Comparison of ENCODE assay signal across 16 cellular contexts in the genomic region with DNA sequence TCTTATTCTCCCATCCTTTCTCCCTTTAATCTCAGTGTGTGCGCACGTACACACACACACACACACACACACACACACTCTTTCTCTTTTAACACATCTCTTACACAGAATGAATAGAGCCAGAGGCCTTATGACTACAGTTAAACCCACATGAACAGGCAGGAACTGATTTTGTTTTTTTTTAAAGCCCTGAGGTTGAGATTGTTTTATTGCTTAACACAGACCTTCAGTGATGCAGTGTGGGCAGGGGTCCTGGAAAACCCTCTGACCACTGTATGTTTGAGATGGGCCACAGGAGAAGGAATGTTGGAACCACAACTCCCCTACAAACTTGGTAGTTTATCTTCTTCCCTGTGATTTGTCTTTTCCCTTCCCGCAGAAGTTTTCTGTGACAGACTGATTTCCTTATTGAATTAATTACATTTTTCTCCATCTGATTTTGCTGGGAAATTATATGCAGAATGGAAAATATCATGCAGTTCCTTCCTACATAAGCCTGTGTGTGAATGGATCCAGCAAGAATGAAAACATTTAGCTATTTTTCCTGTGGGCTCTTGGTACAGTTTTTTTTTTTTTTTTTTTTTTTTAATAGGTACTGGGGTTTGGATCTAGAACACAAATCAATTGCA.
DNase-seq lines count a peak whose midpoint lies in the region; ATAC-seq, FAIRE-seq and TF ChIP-seq lines count a peak whose summit lies in the region.
"Had no signal": no experiment of that assay in that cellular context is flagged by ENCODE, and none has a peak within 500 bp of the region (broad histone marks: within the 10 kb centered on the region; RNA-seq: fewer than 3 reads in every experiment).

No MANE protein-coding gene starts in this region.

- no peak for DNase-seq in AG04450 (ENCODE audit: low read depth, low spot score)
- peak; percentile 90 for DNase-seq in astrocyte (ENCODE audit: low read depth)
- peak; percentile 69 for DNase-seq in fibroblast of peridontal ligament (ENCODE audit: extremely low read depth)
- no peak for DNase-seq in osteoblast (ENCODE audit: insufficient read length, low spot score, missing footprints)
- DNase-seq in cortex of kidney (lab: John Stamatoyannopoulos, UW) = no peak
- no peak for DNase-seq in small intestine
- no peak for DNase-seq in naive thymus-derived CD8-positive, alpha-beta T cell
- DNase-seq: CD8-positive, alpha-beta T cell; NCI-H1105; NCI-H2081 treated with DMSO at 0.1 percent for 48 hours; NCI-H748 treated with DMSO at 0.1 percent for 48 hours; NK-92 treated with Interleukin-12 subunit alpha and Interleukin-12 subunit beta, amount 100 ng/mL, for 24 hours; Peyer's patch had no signal

- peaks cover 18% of the 10 kb centered on the region for H3K9me3 Mint-ChIP-seq in astrocyte (ENCODE audit: unreplicated experiment)
- H3K9me3 Mint-ChIP-seq in naive thymus-derived CD8-positive, alpha-beta T cell = peaks cover 0 to 3% (median 0%) of the 10 kb centered on the region in 9 donors
- H3K9me3 Mint-ChIP-seq: CD8-positive, alpha-beta T cell had no signal

- 78 to 96% (median 86%) methylated on average over 3 of the region's 3 CpGs for WGBS in small intestine, 3 donors

- TF ChIP-seq CTCF in AG04450 (IDR thresholded peaks at IDR 0.05; ENCODE audit: low read depth, low read length) = no peak
- no peak for TF ChIP-seq CTCF in astrocyte (IDR thresholded peaks at IDR 0.05; ENCODE audit: insufficient read depth, low read depth, low read length)
- TF ChIP-seq CTCF in osteoblast (IDR thresholded peaks at IDR 0.05; ENCODE audit: extremely low read depth, low read depth, low read length) = no peak

- H3K4me1 Mint-ChIP-seq in astrocyte (ENCODE audit: low read depth, unreplicated experiment) = peaks cover 10% of the 10 kb centered on the region
- H3K4me1 Mint-ChIP-seq in naive thymus-derived CD8-positive, alpha-beta T cell = peaks cover 0 to 2% (median 0%) of the 10 kb centered on the region in 4 donors

- H3K4me3 ChIP-seq in AG04450 (ENCODE audit: low read depth, low read length) (no peak overlapping the region), astrocyte (ENCODE audit: insufficient read depth, low read depth, low read length) (no peak overlapping the region), osteoblast (ENCODE audit: insufficient read depth, low read length) (no peak overlapping the region), small intestine (ENCODE audit: low read depth in 1 of 2, low read length in 2 of 2) (no peak overlapping the region)
- H3K4me3 ChIP-seq: BLaER1, K562, Peyer's patch had no signal

- FAIRE-seq in astrocyte (lab: Jason Lieb, UNC) (no peak), small intestine (lab: Jason Lieb, UNC) (no peak)
- FAIRE-seq: GM12891, K562 had no signal

- POLR2A ChIA-PET in AG04450 (lab: Yijun Ruan, JAX) = no interaction called here
- POLR2A ChIA-PET in naive thymus-derived CD8-positive, alpha-beta T cell (lab: Charles Lee) = no interaction called here

- no peak overlapping the region for H3K27ac Mint-ChIP-seq in astrocyte (ENCODE audit: unreplicated experiment)
- H3K27ac Mint-ChIP-seq in naive thymus-derived CD8-positive, alpha-beta T cell = no peak overlapping the region
- H3K27ac Mint-ChIP-seq: CD8-positive, alpha-beta T cell had no signal

- H3K4me1 ChIP-seq in astrocyte (ENCODE audit: insufficient read depth, low read length) = peaks cover 11% of the 10 kb centered on the region
- peaks cover 16% of the 10 kb centered on the region for H3K4me1 ChIP-seq in osteoblast (ENCODE audit: insufficient read depth, low read length)
- no peaks in the 10 kb centered on the region for H3K4me1 ChIP-seq in small intestine (ENCODE audit: control insufficient read depth in 2 of 2, insufficient read depth in 1 of 2, low read depth in 1 of 2, low read length in 1 of 2)
- H3K4me1 ChIP-seq: BLaER1 had no signal

- no peaks in the 10 kb centered on the region for H3K27me3 ChIP-seq in AG04450 (ENCODE audit: control insufficient read depth, insufficient read depth, low read length)
- no peaks in the 10 kb centered on the region for H3K27me3 ChIP-seq in astrocyte (ENCODE audit: insufficient read depth, low read length)
- no peaks in the 10 kb centered on the region for H3K27me3 ChIP-seq in osteoblast (ENCODE audit: insufficient read depth, low read length)
- no peaks in the 10 kb centered on the region for H3K27me3 ChIP-seq in small intestine (ENCODE audit: control insufficient read depth in 2 of 2, insufficient read depth in 2 of 2, low read length in 2 of 2)
- H3K27me3 ChIP-seq: BLaER1, Peyer's patch had no signal

- H3K27ac ChIP-seq in AG04450 (ENCODE audit: low read depth, low read length) = peak overlapping the region; percentile 50
- H3K27ac ChIP-seq in astrocyte (ENCODE audit: low read depth, low read length) = no peak overlapping the region
- no peak overlapping the region for H3K27ac ChIP-seq in osteoblast (ENCODE audit: low read depth, low read length)
- H3K27ac ChIP-seq in small intestine (ENCODE audit: low read depth in 1 of 2, low read length in 1 of 2) = no peak overlapping the region
- H3K27ac ChIP-seq: BLaER1, Peyer's patch had no signal

- no peaks in the 10 kb centered on the region for H3K27me3 Mint-ChIP-seq in astrocyte (ENCODE audit: low read depth, unreplicated experiment)
- peaks cover 0 to 7% (median 2%) of the 10 kb centered on the region in 5 donors for H3K27me3 Mint-ChIP-seq in naive thymus-derived CD8-positive, alpha-beta T cell

- H3K36me3 ChIP-seq in astrocyte (ENCODE audit: insufficient read depth, low read length) = no peaks in the 10 kb centered on the region
- H3K36me3 ChIP-seq in osteoblast (ENCODE audit: insufficient read depth, low read length) = no peaks in the 10 kb centered on the region
- H3K36me3 ChIP-seq in small intestine (ENCODE audit: control insufficient read depth in 2 of 2, insufficient read depth in 2 of 2, low read length in 2 of 2) = no peaks in the 10 kb centered on the region
- H3K36me3 ChIP-seq: BLaER1, Peyer's patch had no signal

- no peak overlapping the region for H3K4me2 ChIP-seq in astrocyte (ENCODE audit: low read length)
- H3K4me2 ChIP-seq in osteoblast (ENCODE audit: insufficient read depth, low read length) = no peak overlapping the region
- H3K4me2 ChIP-seq: BLaER1 had no signal

- CTCF ChIA-PET in AG04450 (lab: Charles Lee) = interaction anchor here (0.6 to 1.3 kb wide), 2 partner anchors 11 to 45 kb away, joined by 3 to 8 read pairs; no protein-coding TSS in a partner anchor

- H3K79me2 ChIP-seq in astrocyte (ENCODE audit: insufficient read depth, low read length) = no peaks in the 10 kb centered on the region
- no peaks in the 10 kb centered on the region for H3K79me2 ChIP-seq in osteoblast (ENCODE audit: insufficient read depth, low read length)

- H3K36me3 Mint-ChIP-seq in astrocyte (ENCODE audit: low read depth, unreplicated experiment) = peaks cover 1% of the 10 kb centered on the region
- H3K36me3 Mint-ChIP-seq in naive thymus-derived CD8-positive, alpha-beta T cell = no peaks in the 10 kb centered on the region
- H3K36me3 Mint-ChIP-seq: CD8-positive, alpha-beta T cell had no signal

- H4K20me1 ChIP-seq in astrocyte (ENCODE audit: insufficient read depth, low read length) = no peaks in the 10 kb centered on the region
- no peaks in the 10 kb centered on the region for H4K20me1 ChIP-seq in osteoblast (ENCODE audit: insufficient read depth, low read length)
- H4K20me1 ChIP-seq: BLaER1 had no signal

- H3K9ac ChIP-seq in astrocyte (ENCODE audit: low read length) = peak overlapping the region; percentile 33
- H3K9ac ChIP-seq: BLaER1 had no signal

- H3K4me3 Mint-ChIP-seq in astrocyte (ENCODE audit: unreplicated experiment) = no peak overlapping the region
- H3K4me3 Mint-ChIP-seq in naive thymus-derived CD8-positive, alpha-beta T cell = no peak overlapping the region
- H3K4me3 Mint-ChIP-seq: CD8-positive, alpha-beta T cell had no signal

- no peak for ATAC-seq in naive thymus-derived CD8-positive, alpha-beta T cell
- ATAC-seq: CD8-positive, alpha-beta T cell; K562 had no signal

- no peaks in the 10 kb centered on the region for H3K9me3 ChIP-seq in AG04450 (ENCODE audit: control insufficient read depth, insufficient read depth, low read length)
- H3K9me3 ChIP-seq in astrocyte (ENCODE audit: insufficient read depth, low read depth, low read length) = no peaks in the 10 kb centered on the region
- H3K9me3 ChIP-seq in osteoblast (ENCODE audit: low read depth, low read length) = no peaks in the 10 kb centered on the region
- H3K9me3 ChIP-seq in small intestine (ENCODE audit: control insufficient read depth, low read depth) = no peaks in the 10 kb centered on the region
- H3K9me3 ChIP-seq: Peyer's patch had no signal

- H2AFZ ChIP-seq in astrocyte (ENCODE audit: low read depth, low read length) = peak overlapping the region; percentile 28
- H2AFZ ChIP-seq in osteoblast (ENCODE audit: low read length) = peak overlapping the region; percentile 67

Comparison
In these comparisons a context has a peak if more than half of its experiments do, and no peak if none do; other contexts are left out.
1. DNase-seq: peak in astrocyte (single experiment) and fibroblast of peridontal ligament (single experiment); none in AG04450 (single experiment), osteoblast (single experiment), cortex of kidney (single experiment), small intestine (single experiment) and naive thymus-derived CD8-positive, alpha-beta T cell (0 of 10).